26 cellular contexts compared by ENCODE assay signal in the genomic region with DNA sequence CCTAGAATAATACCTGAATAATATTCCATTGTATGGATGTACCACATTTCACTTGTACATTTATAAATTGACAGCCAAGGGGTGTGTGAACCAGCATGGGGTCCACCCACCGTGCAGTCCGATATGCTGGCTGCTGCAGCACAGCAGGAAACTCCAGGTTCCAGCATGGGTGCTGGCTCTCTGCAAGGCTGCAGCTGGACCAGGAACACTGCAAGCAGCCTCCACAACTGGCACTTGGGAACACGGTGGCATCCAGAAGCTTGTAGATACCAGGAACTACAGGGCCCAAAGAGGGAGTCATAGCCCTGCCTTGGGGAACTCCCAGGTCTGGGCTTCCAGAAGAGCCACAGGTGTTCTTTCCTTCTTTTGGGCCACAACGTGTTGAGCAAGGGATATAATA.
DNase-seq lines count a peak whose midpoint lies in the region; ATAC-seq and TF ChIP-seq lines count a peak whose summit lies in the region.
"Had no signal": no experiment of that assay in that cellular context is flagged by ENCODE, and none has a peak within 500 bp of the region (broad histone marks: within the 10 kb centered on the region; RNA-seq: fewer than 3 reads in every experiment).

No MANE protein-coding gene starts in this region.

- no TSS peak for BruUV-seq in mammary epithelial cell (replicated peaks; lab: Mats Ljungman, UMichigan)

- intact Hi-C loops in sigmoid colon (cut with DNase I) (no loop called here), mammary epithelial cell (cut with micrococcal nuclease) (no loop called here)

- TF ChIP-seq CTCF in chondrocyte (IDR thresholded peaks at IDR 0.05) (no peak), parathyroid adenoma (IDR thresholded peaks at IDR 0.05) (no peak), sigmoid colon (IDR thresholded peaks at IDR 0.05) (no peak), mammary epithelial cell (conservative IDR thresholded peaks at IDR 0.05 in 1 of 2, IDR thresholded peaks at IDR 0.05 in 1 of 2; ENCODE audit: extremely low read depth in 1 of 2, insufficient read depth in 1 of 2, low read depth in 1 of 2, low read length in 2 of 2) (no peak)

- H3K27me3 ChIP-seq in parathyroid adenoma (ENCODE audit: control insufficient read depth, insufficient read depth, low read length) (no peaks in the 10 kb centered on the region), sigmoid colon (no peaks in the 10 kb centered on the region), mammary epithelial cell (ENCODE audit: insufficient read depth, low read length) (peaks cover 3% of the 10 kb centered on the region)
- H3K27me3 ChIP-seq: BE2C, BLaER1 had no signal

- H3K79me2 ChIP-seq in parathyroid adenoma (no peaks in the 10 kb centered on the region), mammary epithelial cell (ENCODE audit: insufficient read depth, low read length) (no peaks in the 10 kb centered on the region)

- in situ Hi-C loops in mammary epithelial cell (cut with MboI; ENCODE audit: low sequenced_read_pairs in 2 of 2), result no loop called here

- CTCF ChIA-PET in mammary epithelial cell (lab: Charles Lee; ENCODE audit: low non-redundant PET), result no interaction called here

- no peaks in the 10 kb centered on the region for H3K4me1 Mint-ChIP-seq in chondrocyte (ENCODE audit: low read depth)
- H3K4me1 Mint-ChIP-seq: CD14-positive monocyte; CD4-positive, alpha-beta memory T cell had no signal

- H3K4me1 ChIP-seq in parathyroid adenoma (no peaks in the 10 kb centered on the region), sigmoid colon (no peaks in the 10 kb centered on the region), mammary epithelial cell (ENCODE audit: insufficient read depth, low read length) (no peaks in the 10 kb centered on the region)
- H3K4me1 ChIP-seq: BE2C had no signal

- TF ChIP-seq EP300 in sigmoid colon (IDR thresholded peaks at IDR 0.05), result no peak

- H3K9me3 Mint-ChIP-seq in chondrocyte (ENCODE audit: low read depth), result no peaks in the 10 kb centered on the region
- H3K9me3 Mint-ChIP-seq: CD4-positive, alpha-beta memory T cell; CD4-positive, CD25-positive, alpha-beta regulatory T cell; CD8-positive, alpha-beta memory T cell had no signal

- H3K9ac ChIP-seq in parathyroid adenoma (no peak overlapping the region), mammary epithelial cell (ENCODE audit: insufficient read depth, low read length) (no peak overlapping the region)
- H3K9ac ChIP-seq: BLaER1 had no signal

- H2AFZ ChIP-seq in parathyroid adenoma (no peak overlapping the region), mammary epithelial cell (ENCODE audit: low read depth, low read length) (no peak overlapping the region)

- WGBS in sigmoid colon, 2 donors, result 71 to 81% methylated on average over 4 of the region's 4 CpGs
- 59% methylated on average over 4 of the region's 4 CpGs for WGBS in mammary epithelial cell (ENCODE audit: low coverage, missing lambda C conversion rate)

- peak overlapping the region; percentile 51 for H3K27ac ChIP-seq in parathyroid adenoma
- H3K27ac ChIP-seq in sigmoid colon, result no peak overlapping the region
- no peak overlapping the region for H3K27ac ChIP-seq in mammary epithelial cell (ENCODE audit: insufficient read depth, low read depth, low read length)
- H3K27ac ChIP-seq: BLaER1 had no signal

- ATAC-seq in HG03469 (IDR thresholded peaks at IDR 0.05; ENCODE audit: unreplicated experiment) (no peak), GM21529 (IDR thresholded peaks at IDR 0.05; ENCODE audit: unreplicated experiment) (no peak)
- ATAC-seq: GM12878 had no signal

- H3K27ac Mint-ChIP-seq in chondrocyte (ENCODE audit: unreplicated experiment), result no peak overlapping the region
- H3K27ac Mint-ChIP-seq: CD14-positive monocyte; CD4-positive, CD25-positive, alpha-beta regulatory T cell; CD8-positive, alpha-beta memory T cell had no signal

- H3K9me3 ChIP-seq in parathyroid adenoma (ENCODE audit: control insufficient read depth, low read length) (no peaks in the 10 kb centered on the region), sigmoid colon (no peaks in the 10 kb centered on the region), mammary epithelial cell (replicated peaks; ENCODE audit: insufficient read depth, low read length) (no peaks in the 10 kb centered on the region)
- H3K9me3 ChIP-seq: BE2C had no signal

- TF ChIP-seq POLR2A in sigmoid colon (IDR thresholded peaks at IDR 0.05), result no peak

- DNase-seq in chondrocyte (ENCODE audit: low spot score), result peak; percentile 39
- peak; percentile 67 for DNase-seq in mesenteric fat pad (ENCODE audit: low spot score)
- DNase-seq in sigmoid colon, result peak; percentile 11
- DNase-seq in foreskin melanocyte, result no peak
- DNase-seq in mammary epithelial cell, result no peak
- DNase-seq: 8988T; ACHN; BE2C; C1 segment of cervical spinal cord; CD4-positive, CD25-positive, alpha-beta regulatory T cell; CD8-positive, alpha-beta memory T cell; COR-L47; DMS 273 treated with DMSO at 0.1 percent for 48 hours; DMS153; DMS53; DMS79; DND-41; EL; GDM1 had no signal

- dilution Hi-C loops in mammary epithelial cell (cut with HindIII; ENCODE audit: low sequenced_read_pairs), result no loop called here

- H4K20me1 ChIP-seq in mammary epithelial cell (ENCODE audit: insufficient read depth, low read length), result no peaks in the 10 kb centered on the region
- H4K20me1 ChIP-seq: BLaER1 had no signal

- H3K36me3 ChIP-seq in parathyroid adenoma (ENCODE audit: control insufficient read depth, insufficient read depth, low read length) (no peaks in the 10 kb centered on the region), sigmoid colon (no peaks in the 10 kb centered on the region), mammary epithelial cell (ENCODE audit: insufficient read depth, low read length) (no peaks in the 10 kb centered on the region)
- H3K36me3 ChIP-seq: BE2C, BLaER1 had no signal

- H3K4me3 ChIP-seq in parathyroid adenoma (ENCODE audit: low read depth, low read length), result no peak overlapping the region
- no peak overlapping the region for H3K4me3 ChIP-seq in sigmoid colon
- no peak overlapping the region for H3K4me3 ChIP-seq in mammary epithelial cell (replicated peaks in 1 of 3; ENCODE audit: insufficient read depth in 1 of 3, low read depth in 2 of 3, low read length in 3 of 3)
- H3K4me3 ChIP-seq: BLaER1, GM12878 had no signal

- H3K36me3 Mint-ChIP-seq in chondrocyte (ENCODE audit: low read depth), result no peaks in the 10 kb centered on the region
- H3K36me3 Mint-ChIP-seq: CD14-positive monocyte; CD4-positive, alpha-beta memory T cell; CD4-positive, CD25-positive, alpha-beta regulatory T cell; CD8-positive, alpha-beta memory T cell had no signal

- H3K4me3 Mint-ChIP-seq in chondrocyte (ENCODE audit: unreplicated experiment), result no peak overlapping the region
- H3K4me3 Mint-ChIP-seq: CD14-positive monocyte; CD4-positive, alpha-beta memory T cell; CD4-positive, CD25-positive, alpha-beta regulatory T cell; CD8-positive, alpha-beta memory T cell had no signal

- no peak overlapping the region for H3K4me2 ChIP-seq in parathyroid adenoma (ENCODE audit: low read length)
- no peak overlapping the region for H3K4me2 ChIP-seq in mammary epithelial cell (ENCODE audit: insufficient read depth, low read depth, low read length)

- H3K27me3 Mint-ChIP-seq in chondrocyte (ENCODE audit: low read depth), result peaks cover 3% of the 10 kb centered on the region
- H3K27me3 Mint-ChIP-seq: CD4-positive, alpha-beta memory T cell; CD4-positive, CD25-positive, alpha-beta regulatory T cell; CD8-positive, alpha-beta memory T cell had no signal

Comparison
In these comparisons a context has a peak if more than half of its experiments do, and no peak if none do; other contexts are left out.
1. DNase-seq: peak in chondrocyte (single experiment), mesenteric fat pad (single experiment) and sigmoid colon (single experiment); none in foreskin melanocyte (single experiment) and mammary epithelial cell (single experiment).